ENCODE assay signal across 20 cellular contexts in the genomic region with DNA sequence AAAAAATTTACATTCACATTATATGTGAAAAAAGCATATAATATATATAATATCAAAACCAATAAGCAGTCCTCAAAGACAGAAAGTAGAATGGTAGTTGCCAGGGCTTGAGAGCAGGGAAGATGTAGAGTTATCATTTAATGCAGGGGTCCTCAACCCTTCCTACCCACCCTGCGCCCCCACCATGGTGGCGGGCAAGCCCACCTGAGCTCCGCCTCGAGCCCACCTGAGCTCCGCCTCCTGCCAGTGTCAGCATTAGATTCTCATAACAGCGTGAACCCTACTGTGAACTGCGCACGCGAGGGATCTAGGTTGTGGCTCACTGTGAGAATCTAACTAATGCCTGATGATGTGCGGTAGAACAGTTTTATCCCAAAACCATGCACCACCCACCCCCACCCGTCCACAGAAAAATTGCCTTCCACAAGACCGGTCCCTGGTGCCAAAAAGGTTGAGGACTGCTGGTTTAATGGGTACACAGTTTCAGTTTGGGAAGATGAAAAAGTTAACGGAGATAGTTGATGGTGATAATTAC. TPM values are rescaled to one million over a fixed set of nuclear protein-coding genes. Genes with fewer than 3 reads are reported as not detected.
DNase-seq lines count a peak whose midpoint lies in the region; ATAC-seq, FAIRE-seq and TF ChIP-seq lines count a peak whose summit lies in the region.
"Had no signal": no experiment of that assay in that cellular context is flagged by ENCODE, and none has a peak within 500 bp of the region (broad histone marks: within the 10 kb centered on the region; RNA-seq: fewer than 3 reads in every experiment).

No MANE protein-coding gene starts in this region.

- no peak overlapping the region for H3K18ac ChIP-seq in H1 (ENCODE audit: extremely low read depth, low read length)

- H3K27me3 Mint-ChIP-seq in activated CD8-positive, alpha-beta memory T cell treated with anti-CD3 and anti-CD28 coated beads, Interleukin-2, amount 10 ng/mL, durations not matched to agents 7 days and 5 days: no peaks in the 10 kb centered on the region
- H3K27me3 Mint-ChIP-seq: IgD-negative memory B cell had no signal

- H3K4me1 ChIP-seq in PC-3 (ENCODE audit: insufficient read depth, low read length): peaks cover 46% of the 10 kb centered on the region
- H3K4me1 ChIP-seq in H1 (replicated peaks in 1 of 4; ENCODE audit: control insufficient read depth in 3 of 4, insufficient read depth in 4 of 4, low read length in 3 of 4): peaks cover 0 to 5% (median 0%) of the 10 kb centered on the region in 4 experiments; a peak in 3 of 7 replicates
- H3K4me1 ChIP-seq in PC-9 (replicated peaks; ENCODE audit: insufficient read depth): peaks cover 21% of the 10 kb centered on the region

- POLR2A ChIA-PET in PC-3 (lab: Charles Lee; ENCODE audit: unreplicated experiment): no interaction called here
- POLR2A ChIA-PET in H1 (lab: Charles Lee; ENCODE audit: partially characterized antibody): interaction anchor here (4.7 kb wide), 1 partner anchor 10 kb away, joined by 70 read pairs; no protein-coding TSS in a partner anchor
- POLR2A ChIA-PET in PC-9 (lab: Charles Lee; ENCODE audit: unreplicated experiment): no interaction called here

- no peak for TF ChIP-seq EP300 in H1 (IDR thresholded peaks at IDR 0.05; ENCODE audit: borderline replicate concordance in 1 of 2, low read depth in 2 of 2, low read length in 2 of 2)

- peak overlapping the region; percentile 91 for H3K4me2 ChIP-seq in PC-3 (ENCODE audit: low read length)
- peak overlapping the region in 1 of 2 experiments; percentile 41; a peak in 1 of 4 replicates for H3K4me2 ChIP-seq in H1 (ENCODE audit: insufficient read depth in 1 of 2, low read depth in 2 of 2, low read length in 2 of 2)
- H3K4me2 ChIP-seq in PC-9: no peak overlapping the region

- H2BK15ac ChIP-seq in H1 (ENCODE audit: low read length): no peak overlapping the region

- H2BK120ac ChIP-seq in H1 (replicated peaks; ENCODE audit: low read depth, low read length): no peak overlapping the region

- intact Hi-C loops in PC-3 (cut with micrococcal nuclease) (loop anchor here (5.0 kb wide), 1 partner anchor 116 kb away; no protein-coding TSS in a partner anchor), PC-9 (cut with micrococcal nuclease; ENCODE audit: unreplicated experiment) (loop anchor here (5.0 kb wide), 4 partner anchors 116 to 966 kb away; a partner anchor contains a TSS)

- H2BK20ac ChIP-seq in H1 (ENCODE audit: low read length): no peak overlapping the region

- H3K79me2 ChIP-seq in PC-3 (ENCODE audit: low read length) (peaks cover 77% of the 10 kb centered on the region), H1 (ENCODE audit: control insufficient read depth in 1 of 2, insufficient read depth in 2 of 2, low read length in 2 of 2) (peaks cover 35 to 75% of the 10 kb centered on the region in 2 experiments), PC-9 (ENCODE audit: low read depth) (peaks cover 33% of the 10 kb centered on the region)

- no peak overlapping the region for H2BK12ac ChIP-seq in H1 (ENCODE audit: low read depth, low read length)

- no peaks in the 10 kb centered on the region for H3K9me3 Mint-ChIP-seq in activated CD8-positive, alpha-beta memory T cell treated with anti-CD3 and anti-CD28 coated beads, Interleukin-2, amount 10 ng/mL, durations not matched to agents 7 days and 5 days (ENCODE audit: low read depth)
- H3K9me3 Mint-ChIP-seq: IgD-negative memory B cell had no signal

- H4K91ac ChIP-seq in H1 (replicated peaks; ENCODE audit: insufficient read length, low read length): no peak overlapping the region

- H3K4me3 Mint-ChIP-seq in activated CD8-positive, alpha-beta memory T cell treated with anti-CD3 and anti-CD28 coated beads, Interleukin-2, amount 10 ng/mL, durations not matched to agents 7 days and 5 days: peak overlapping the region; percentile 97

- TF ChIP-seq CTCF in PC-3 (conservative IDR thresholded peaks at IDR 0.05; ENCODE audit: low read depth, low read length) (no peak), H1 (IDR thresholded peaks at IDR 0.05; ENCODE audit: control extremely low read depth in 1 of 3, insufficient read depth in 1 of 3, low read depth in 1 of 3, low read length in 3 of 3) (no peak), PC-9 (conservative IDR thresholded peaks at IDR 0.05) (no peak)

- no peak for ATAC-seq in activated CD8-positive, alpha-beta memory T cell treated with anti-CD3 and anti-CD28 coated beads, Interleukin-2, amount 10 ng/mL, durations not matched to agents 7 days and 5 days
- no peak for ATAC-seq in PC-3
- ATAC-seq: HCT116 had no signal

- peaks cover 6% of the 10 kb centered on the region for H3K23me2 ChIP-seq in H1 (ENCODE audit: low read depth, low read length)

- no peak for TF ChIP-seq POLR2A in H1 (IDR thresholded peaks at IDR 0.05; ENCODE audit: control extremely low read depth in 1 of 2, low read depth in 2 of 2, low read length in 2 of 2)

- no peaks in the 10 kb centered on the region for H3F3A ChIP-seq in PC-3 (ENCODE audit: low read length, unreplicated experiment)
- H3F3A ChIP-seq in PC-9 (ENCODE audit: insufficient read depth, low read depth): peaks cover 12% of the 10 kb centered on the region; the same call in 1 of the 2 replicates

- H3K36me3 Mint-ChIP-seq in activated CD8-positive, alpha-beta memory T cell treated with anti-CD3 and anti-CD28 coated beads, Interleukin-2, amount 10 ng/mL, durations not matched to agents 7 days and 5 days: peaks cover 58% of the 10 kb centered on the region

- peak overlapping the region; percentile 11 for H3K27ac Mint-ChIP-seq in activated CD8-positive, alpha-beta memory T cell treated with anti-CD3 and anti-CD28 coated beads, Interleukin-2, amount 10 ng/mL, durations not matched to agents 7 days and 5 days
- H3K27ac Mint-ChIP-seq: IgD-negative memory B cell; T-helper 1 cell treated with Interleukin-12 subunit alpha and Interleukin-12 subunit beta and Interleukin-4 antibody, amounts not matched to agents 30 μg/mL and 1 μg/mL, for 36 hours had no signal

- H3K27ac ChIP-seq in PC-3 (ENCODE audit: low read length) (no peak overlapping the region), H1 (ENCODE audit: low read depth, low read length) (no peak overlapping the region), substantia nigra (ENCODE audit: low read depth, low read length, poor library complexity, severe bottlenecking) (peak overlapping the region; percentile 55), PC-9 (no peak overlapping the region)
- H3K27ac ChIP-seq: ascending aorta, coronary artery, sigmoid colon, transverse colon had no signal

- H3K36me3 ChIP-seq in PC-3 (ENCODE audit: low read depth, low read length) (peaks cover 11% of the 10 kb centered on the region; the same call in 1 of the 2 replicates), H1 (ENCODE audit: control insufficient read depth in 2 of 4, insufficient read depth in 4 of 4, low read length in 3 of 4) (peaks cover 0 to 53% (median 16%) of the 10 kb centered on the region in 4 experiments; a peak in 4 of 8 replicates), PC-9 (ENCODE audit: low read depth) (no peaks in the 10 kb centered on the region)
- H3K36me3 ChIP-seq: ascending aorta, sigmoid colon, transverse colon had no signal

- no peak overlapping the region for H2AFZ ChIP-seq in PC-3 (ENCODE audit: low read length)
- no peak overlapping the region for H2AFZ ChIP-seq in H1 (ENCODE audit: low read length)
- H2AFZ ChIP-seq in PC-9: no peak overlapping the region

- H4K5ac ChIP-seq in H1 (ENCODE audit: insufficient read length, low read depth, low read length): no peak overlapping the region

- H3K79me1 ChIP-seq in H1 (ENCODE audit: low read depth, low read length): no peaks in the 10 kb centered on the region; the same call in 1 of the 2 replicates

- CTCF ChIA-PET in activated CD8-positive, alpha-beta memory T cell treated with anti-CD3 and anti-CD28 coated beads, Interleukin-2, amount 10 ng/mL, durations not matched to agents 7 days and 5 days (lab: Charles Lee): interaction anchor here (0.9 to 1.9 kb wide), 4 partner anchors 32 to 45 kb away, joined by 3 to 4 read pairs (median 4); no protein-coding TSS in a partner anchor
- CTCF ChIA-PET in PC-3 (lab: Charles Lee) (no interaction called here), H1 (lab: Charles Lee; ENCODE audit: partially characterized antibody) (interaction anchor here (1.2 kb wide), 1 partner anchor 11 kb away, joined by 4 read pairs; no protein-coding TSS in a partner anchor), PC-9 (lab: Charles Lee) (no interaction called here)

- no peak overlapping the region for H3K56ac ChIP-seq in H1 (replicated peaks; ENCODE audit: insufficient read length, low read depth, low read length)

- H3K4ac ChIP-seq in H1 (replicated peaks; ENCODE audit: insufficient read length, low read depth, low read length): no peak overlapping the region

- no TSS peak for BruUV-seq in PC-3 (replicated peaks; lab: Mats Ljungman, UMichigan)
- BruUV-seq in PC-9 (replicated peaks; lab: Mats Ljungman, UMichigan): no TSS peak

- H3K9ac ChIP-seq in PC-3 (ENCODE audit: low read length): peak overlapping the region; percentile 69; the same call in 1 of the 2 replicates
- H3K9ac ChIP-seq in H1 (replicated peaks in 1 of 4; ENCODE audit: extremely low read depth in 1 of 4, low read depth in 3 of 4, low read length in 3 of 4): no peak overlapping the region

- H3K4me1 Mint-ChIP-seq in activated CD8-positive, alpha-beta memory T cell treated with anti-CD3 and anti-CD28 coated beads, Interleukin-2, amount 10 ng/mL, durations not matched to agents 7 days and 5 days: peaks cover 56% of the 10 kb centered on the region

- DNase-seq in activated CD8-positive, alpha-beta memory T cell treated with anti-CD3 and anti-CD28 coated beads, Interleukin-2, amount 10 ng/mL, durations not matched to agents 7 days and 5 days: no peak
- no peak for DNase-seq in activated CD8-positive, alpha-beta memory T cell treated with anti-CD3 and anti-CD28 coated beads, Interleukin-2, amount 50 U/mL, for 48 hours
- no peak for DNase-seq in PC-3
- DNase-seq in H1 (ENCODE audit: low read depth in 1 of 2, low spot score in 2 of 2): no peak
- DNase-seq in substantia nigra (lab: John Stamatoyannopoulos, UW): no peak
- no peak for DNase-seq in NCI-H146 treated with DMSO at 0.1 percent for 48 hours (lab: John Stamatoyannopoulos, UW; ENCODE audit: unreplicated experiment)
- no peak for DNase-seq in HTR-8/SVneo (ENCODE audit: insufficient read length, low spot score)
- DNase-seq in PC-9: no peak
- DNase-seq: islet precursor cell; NCI-H526; nucleus accumbens; sigmoid colon; stimulated activated CD4-positive, alpha-beta T cell treated with anti-CD3 and anti-CD28 coated beads, Interleukin-2, amount 100 ng/mL, for 48 hours; transverse colon had no signal

- no peak for TF ChIP-seq RAD21 in H1 (IDR thresholded peaks at IDR 0.05 in 1 of 2, conservative IDR thresholded peaks at IDR 0.05 in 1 of 2; ENCODE audit: low read depth in 2 of 2, low read length in 2 of 2)

- no peak overlapping the region for H3K23ac ChIP-seq in H1 (ENCODE audit: insufficient read length)

- H3K9me3 ChIP-seq in PC-3 (ENCODE audit: low read length) (no peaks in the 10 kb centered on the region), H1 (ENCODE audit: insufficient read depth in 2 of 2, low read depth in 1 of 2, low read length in 1 of 2) (peaks cover 0 to 2% of the 10 kb centered on the region in 2 experiments; a peak in 3 of 4 replicates), PC-9 (ENCODE audit: insufficient read depth, low read depth) (no peaks in the 10 kb centered on the region)
- H3K9me3 ChIP-seq: ascending aorta, sigmoid colon, transverse colon had no signal

- no peak overlapping the region for H2AK5ac ChIP-seq in H1 (ENCODE audit: low read depth, low read length)

- H4K20me1 ChIP-seq in PC-3 (ENCODE audit: low read length) (peaks cover 9% of the 10 kb centered on the region; the same call in 1 of the 2 replicates), H1 (replicated peaks in 1 of 2; ENCODE audit: control insufficient read depth in 1 of 2, insufficient read depth in 2 of 2, low read length in 2 of 2) (peaks cover 1% of the 10 kb centered on the region in 2 experiments), PC-9 (ENCODE audit: insufficient read depth) (no peaks in the 10 kb centered on the region)

- 92% methylated on average over 13 of the region's 13 CpGs; no CpG with 5 or more reads in 1 of the 2 experiments for whole genome bisulfite sequencing in H1 (ENCODE audit: extremely low coverage in 1 of 2, insufficient coverage in 1 of 2, insufficient read length in 1 of 2, insufficient replicate concordance in 2 of 2, low coverage in 1 of 2, low lambda C conversion rate in 2 of 2, missing lambda C conversion rate in 1 of 2), 2 experiments

- H2BK5ac ChIP-seq in H1 (ENCODE audit: low read depth, low read length): no peak overlapping the region

- H3K4me3 ChIP-seq in PC-3 (ENCODE audit: low read length) (peak overlapping the region; percentile 76), H1 (ENCODE audit: extremely low read depth in 1 of 4, insufficient read depth in 2 of 4, low read depth in 3 of 4, low read length in 4 of 4) (peak overlapping the region in 1 of 4 experiments; percentile 92; a peak in 2 of 8 replicates), PC-9 (no peak overlapping the region)
- H3K4me3 ChIP-seq: ascending aorta, coronary artery, sigmoid colon, transverse colon had no signal

- no peak overlapping the region for H3K14ac ChIP-seq in H1 (ENCODE audit: insufficient read length)

- H3K27me3 ChIP-seq in PC-3 (ENCODE audit: low read length) (no peaks in the 10 kb centered on the region), H1 (replicated peaks in 1 of 4; ENCODE audit: control insufficient read depth in 3 of 4, extremely low read depth in 1 of 4, insufficient read depth in 3 of 4, low read length in 3 of 4) (no peaks in the 10 kb centered on the region), PC-9 (ENCODE audit: insufficient read depth, low read depth) (no peaks in the 10 kb centered on the region)
- H3K27me3 ChIP-seq: ascending aorta, sigmoid colon, transverse colon had no signal

- H4K8ac ChIP-seq in H1 (ENCODE audit: extremely low read depth, insufficient read depth, low read length): peak overlapping the region; percentile 40; the same call in 1 of the 2 replicates

- H3K9me2 ChIP-seq in PC-3 (replicated peaks; ENCODE audit: low read length): no peaks in the 10 kb centered on the region
- H3K9me2 ChIP-seq in PC-9 (ENCODE audit: insufficient read depth): no peaks in the 10 kb centered on the region

- FAIRE-seq in H1 (lab: Jason Lieb, UNC) (no peak), HTR-8/SVneo (lab: Jason Lieb, UNC) (no peak)
- FAIRE-seq: G401.6 had no signal

RNA-seq across cellular contexts. Expression of a gene that starts 3.0 kb away (rescaled TPM):
- total RNA-seq in activated CD8-positive, alpha-beta memory T cell treated with anti-CD3 and anti-CD28 coated beads, Interleukin-2, amount 10 ng/mL, durations not matched to agents 7 days and 5 days: 10 to 100 TPM; 48.0 to 51.6 TPM
- total RNA-seq in PC-3 (2014; rRNA removed) (25.3 and 26.4 TPM in 2 replicates), PC-9 (2021) (14.4 and 23.3 TPM in 2 replicates)
- 53.4 and 57.8 TPM in 2 replicates for total RNA-seq in H1 (2021; fragmentation: NEBNext Ultra II Directional; extraction: Animal tissue kit (Norgen Biotek cat#: 25700))
- polyA plus RNA-seq in H1 (2011; rRNA removed): 7.8 and 11.6 TPM in 2 replicates
- 12.7 TPM for polyA plus RNA-seq in H1 (2011; cell fraction: cytosol; rRNA removed)
- 6.7 TPM for polyA plus RNA-seq in H1 (2011; cell fraction: nucleus; rRNA removed)
- polyA plus RNA-seq in H1 (2012, experiment 1 of 2): 11.1 to 24.4 TPM (median 17.0 TPM) in 4 replicates
- 3.8 TPM for polyA plus RNA-seq in H1 (2012, experiment 2 of 2)
- polyA plus RNA-seq in H1 (2013, experiment 1 of 2): 31.0 TPM
- 33.7 TPM for polyA plus RNA-seq in H1 (2013, experiment 2 of 2)
- 20.5 and 32.5 TPM in 2 replicates for polyA minus RNA-seq in H1 (2011; rRNA and poly(A)+ RNA removed)
- 18.6 TPM for polyA minus RNA-seq in H1 (2011; cell fraction: cytosol; rRNA and poly(A)+ RNA removed)
- 20.5 TPM for polyA minus RNA-seq in H1 (2011; cell fraction: nucleus; rRNA and poly(A)+ RNA removed)
- total RNA-seq: ascending aorta had no signal

RNA-seq across cellular contexts. Expression of a gene that starts 47.1 kb away (rescaled TPM):
- total RNA-seq in activated CD8-positive, alpha-beta memory T cell treated with anti-CD3 and anti-CD28 coated beads, Interleukin-2, amount 10 ng/mL, durations not matched to agents 7 days and 5 days: 100 to 1,000 TPM; 251 to 279 TPM
- total RNA-seq in PC-3 (2014; rRNA removed) (129 and 183 TPM in 2 replicates), PC-9 (2021) (138 and 181 TPM in 2 replicates)
- total RNA-seq in H1 (2021; fragmentation: NEBNext Ultra II Directional; extraction: Animal tissue kit (Norgen Biotek cat#: 25700)): 118 and 129 TPM in 2 replicates
- 26.6 and 34.0 TPM in 2 replicates for polyA plus RNA-seq in H1 (2011; rRNA removed)
- 43.2 TPM for polyA plus RNA-seq in H1 (2011; cell fraction: cytosol; rRNA removed)
- 61.2 TPM for polyA plus RNA-seq in H1 (2011; cell fraction: nucleus; rRNA removed)
- 56.6 to 115 TPM (median 74.1 TPM) in 4 replicates for polyA plus RNA-seq in H1 (2012, experiment 1 of 2)
- polyA plus RNA-seq in H1 (2012, experiment 2 of 2): 7.9 TPM
- polyA plus RNA-seq in H1 (2013, experiment 1 of 2): 291 TPM
- polyA plus RNA-seq in H1 (2013, experiment 2 of 2): 273 TPM
- polyA minus RNA-seq in H1 (2011; rRNA and poly(A)+ RNA removed): 20.3 and 25.7 TPM in 2 replicates
- 53.5 TPM for polyA minus RNA-seq in H1 (2011; cell fraction: cytosol; rRNA and poly(A)+ RNA removed)
- polyA minus RNA-seq in H1 (2011; cell fraction: nucleus; rRNA and poly(A)+ RNA removed): 131 TPM

RNA-seq across cellular contexts. Expression of a gene that starts 47.6 kb away (rescaled TPM):
- 10 to 100 TPM; 25.4 to 26.3 TPM for total RNA-seq in activated CD8-positive, alpha-beta memory T cell treated with anti-CD3 and anti-CD28 coated beads, Interleukin-2, amount 10 ng/mL, durations not matched to agents 7 days and 5 days
- 9.1 and 9.3 TPM in 2 replicates for total RNA-seq in PC-3 (2014; rRNA removed)
- 22.4 and 25.9 TPM in 2 replicates for total RNA-seq in H1 (2021; fragmentation: NEBNext Ultra II Directional; extraction: Animal tissue kit (Norgen Biotek cat#: 25700))
- polyA plus RNA-seq in H1 (2011; rRNA removed): 4.1 and 7.2 TPM in 2 replicates
- 13.3 TPM for polyA plus RNA-seq in H1 (2011; cell fraction: cytosol; rRNA removed)
- 5.9 TPM for polyA plus RNA-seq in H1 (2011; cell fraction: nucleus; rRNA removed)
- 11.1 to 24.6 TPM (median 15.9 TPM) in 4 replicates for polyA plus RNA-seq in H1 (2012, experiment 1 of 2)
- polyA plus RNA-seq in H1 (2012, experiment 2 of 2): 0.66 TPM
- polyA plus RNA-seq in H1 (2013, experiment 1 of 2): 15.1 TPM
- 14.0 TPM for polyA plus RNA-seq in H1 (2013, experiment 2 of 2)
- polyA minus RNA-seq in H1 (2011; rRNA and poly(A)+ RNA removed): 6.4 and 9.8 TPM in 2 replicates
- 6.2 TPM for polyA minus RNA-seq in H1 (2011; cell fraction: cytosol; rRNA and poly(A)+ RNA removed)
- 31.9 TPM for polyA minus RNA-seq in H1 (2011; cell fraction: nucleus; rRNA and poly(A)+ RNA removed)
- total RNA-seq in PC-9 (2021): 47.9 and 59.4 TPM in 2 replicates

Comparison
In these comparisons a context has a peak if more than half of its experiments do, and no peak if none do; other contexts are left out.
1. CTCF ChIA-PET loops: an anchor here in activated CD8-positive, alpha-beta memory T cell treated with anti-CD3 and anti-CD28 coated beads, Interleukin-2, amount 10 ng/mL, durations not matched to agents 7 days and 5 days (0.9 to 1.9 kb wide) and H1 (1.2 kb wide); none called in PC-3 and PC-9.